Comparison of ENCODE assay signal across 1 cellular context in genomic region chr1:212255705-212256307, GRCh38.
TF ChIP-seq lines count a peak whose summit lies in the region.

No MANE protein-coding gene starts in this region.

TF ChIP-seq in HepG2, 621 proteins besides CTCF, POLR2A, EP300 and RAD21 (continued from another document and continues in another):
- TF ChIP-seq HNF1A (IDR thresholded peaks at IDR 0.05; ENCODE audit: low read depth) = no peak
- 0 out of 2 replicates have a peak, but pooled peaks have one; percentile 20 for TF ChIP-seq HNF1A (CRISPR knock-in tag; IDR thresholded peaks at IDR 0.05; ENCODE audit: borderline replicate concordance)
- TF ChIP-seq ZNF629 (CRISPR knock-in tag; conservative IDR thresholded peaks at IDR 0.05) = no peak
- TF ChIP-seq MIER2 (CRISPR knock-in tag; IDR thresholded peaks at IDR 0.05) = 0 out of 2 replicates have a peak, but pooled peaks have one; percentile 25
- TF ChIP-seq ZSCAN22 (CRISPR knock-in tag; IDR thresholded peaks at IDR 0.05) = no peak
- TF ChIP-seq ZNF780A (CRISPR knock-in tag; IDR thresholded peaks at IDR 0.05) = no peak
- no peak for TF ChIP-seq ZBTB37 (CRISPR knock-in tag; IDR thresholded peaks at IDR 0.05)
- TF ChIP-seq GABPA (IDR thresholded peaks at IDR 0.05; ENCODE audit: low read depth, low read length) = no peak
- TF ChIP-seq GABPA (CRISPR knock-in tag; IDR thresholded peaks at IDR 0.05; ENCODE audit: low read depth) = peak; percentile 50
- TF ChIP-seq ZNF367 (CRISPR knock-in tag; IDR thresholded peaks at IDR 0.05; ENCODE audit: borderline replicate concordance) = no peak
- TF ChIP-seq MYC (CRISPR knock-in tag; IDR thresholded peaks at IDR 0.05; ENCODE audit: borderline replicate concordance) = no peak; the same call in 1 of the 2 replicates
- peak; percentile 53; the same call in 1 of the 2 replicates for TF ChIP-seq HNF4A (CRISPR knock-in tag; IDR thresholded peaks at IDR 0.05)
- no peak for TF ChIP-seq CEBPZ (IDR thresholded peaks at IDR 0.05; ENCODE audit: low read length)
- TF ChIP-seq ZNF501 (CRISPR knock-in tag; IDR thresholded peaks at IDR 0.05) = no peak
- TF ChIP-seq MATR3 (CRISPR knock-in tag; IDR thresholded peaks at IDR 0.05) = no peak
- TF ChIP-seq KAT8 (CRISPR knock-in tag; IDR thresholded peaks at IDR 0.05) = no peak; the same call in none of the 2 replicates
- TF ChIP-seq ZNF207 (IDR thresholded peaks at IDR 0.05; ENCODE audit: borderline replicate concordance) = no peak
- TF ChIP-seq TRIM24 (CRISPR knock-in tag; IDR thresholded peaks at IDR 0.05) = no peak
- no peak for TF ChIP-seq ZNF790 (CRISPR knock-in tag; IDR thresholded peaks at IDR 0.05; ENCODE audit: borderline replicate concordance)
- peak; percentile 55 for TF ChIP-seq PAXIP1 (CRISPR knock-in tag; conservative IDR thresholded peaks at IDR 0.05)
- no peak for TF ChIP-seq ZNF558 (CRISPR knock-in tag; IDR thresholded peaks at IDR 0.05; ENCODE audit: borderline replicate concordance)
- TF ChIP-seq CREM (IDR thresholded peaks at IDR 0.05) = peak; percentile 46; the same call in 1 of the 2 replicates
- no peak for TF ChIP-seq CREM (CRISPR knock-in tag; IDR thresholded peaks at IDR 0.05)
- no peak for TF ChIP-seq ZXDC (CRISPR knock-in tag; IDR thresholded peaks at IDR 0.05)
- no peak for TF ChIP-seq CCAR2 (optimal IDR thresholded peaks at IDR 0.05; ENCODE audit: low read depth, low read length)
- no peak; the same call in 1 of the 2 replicates for TF ChIP-seq NR2C2 (CRISPR knock-in tag; IDR thresholded peaks at IDR 0.05; ENCODE audit: borderline replicate concordance)
- TF ChIP-seq PRDM4 (CRISPR knock-in tag; IDR thresholded peaks at IDR 0.05; ENCODE audit: borderline replicate concordance) = no peak
- no peak for TF ChIP-seq ZNF773 (CRISPR knock-in tag; IDR thresholded peaks at IDR 0.05; ENCODE audit: borderline replicate concordance)
- TF ChIP-seq ZNF280B (CRISPR knock-in tag; IDR thresholded peaks at IDR 0.05; ENCODE audit: borderline replicate concordance) = no peak
- 0 out of 2 replicates have a peak, but pooled peaks have one; percentile 54 for TF ChIP-seq ZNF614 (CRISPR knock-in tag; IDR thresholded peaks at IDR 0.05; ENCODE audit: borderline replicate concordance)
- no peak for TF ChIP-seq SAFB2 (CRISPR knock-in tag; IDR thresholded peaks at IDR 0.05; ENCODE audit: borderline replicate concordance, low read depth)
- 0 out of 2 replicates have a peak, but pooled peaks have one; percentile 52 for TF ChIP-seq ZNF121 (CRISPR knock-in tag; IDR thresholded peaks at IDR 0.05)
- no peak for TF ChIP-seq ZNF431 (CRISPR knock-in tag; IDR thresholded peaks at IDR 0.05; ENCODE audit: borderline replicate concordance, low read depth)
- 0 out of 2 replicates have a peak, but pooled peaks have one; percentile 35 for TF ChIP-seq CBX5 (CRISPR knock-in tag; IDR thresholded peaks at IDR 0.05; ENCODE audit: borderline replicate concordance)
- no peak for TF ChIP-seq ZNF720 (CRISPR knock-in tag; IDR thresholded peaks at IDR 0.05)
- no peak for TF ChIP-seq ZBTB20 (CRISPR knock-in tag; IDR thresholded peaks at IDR 0.05; ENCODE audit: borderline replicate concordance, low read depth)
- no peak for TF ChIP-seq ZNF710 (CRISPR knock-in tag; IDR thresholded peaks at IDR 0.05; ENCODE audit: borderline replicate concordance)
- no peak for TF ChIP-seq NBN (conservative IDR thresholded peaks at IDR 0.05)
- peak; percentile 85 for TF ChIP-seq CEBPG (CRISPR knock-in tag; IDR thresholded peaks at IDR 0.05)
